ENCODE assay signal across 8 cellular contexts in genomic region chr1:24415334-24415909, GRCh38. TPM values are rescaled to one million over a fixed set of nuclear protein-coding genes. Genes with fewer than 3 reads are reported as not detected.
A peak's percentile ranks its signal among the peaks of the same experiment; 100 is the strongest.
DNase-seq lines count a peak whose midpoint lies in the region; ATAC-seq and TF ChIP-seq lines count a peak whose summit lies in the region.

Gene NIPAL3 (plus strand): TSS chr1:24415802. CDS start chr1:24419548, 3,746 bp downstream.

- H3K27ac ChIP-seq in BLaER1 (no peak within 1 kb of the TSS), coronary artery (no peak within 1 kb of the TSS)

- H3K4me2 ChIP-seq in BLaER1: peak within 1 kb of the TSS; percentile 86

- H3K9me3 ChIP-seq in BLaER1: no peaks in the 10 kb centered on the region

- ATAC-seq in HG03460 (IDR thresholded peaks at IDR 0.05; ENCODE audit: unreplicated experiment): peak; percentile 97
- peak; percentile 69 for ATAC-seq in left colon

- H3K4me3 ChIP-seq in BLaER1 (peak within 1 kb of the TSS; percentile 75), coronary artery (peak within 1 kb of the TSS; percentile 75)

- intact Hi-C loops in left colon (cut with DNase I, micrococcal nuclease): no loop called here

- H4K20me1 ChIP-seq in BLaER1: peaks cover 30% of the 10 kb centered on the region

- H3K36me3 ChIP-seq in BLaER1: peaks cover 13% of the 10 kb centered on the region

- DNase-seq in GM19240 (ENCODE audit: insufficient read length, low spot score): peak; percentile 89
- peak; percentile 77 for DNase-seq in NCI-H524 treated with DMSO at 0.1 percent for 48 hours (lab: John Stamatoyannopoulos, UW)
- peak; percentile 99 for DNase-seq in activated CD4-positive, alpha-beta T cell treated with anti-CD3 and anti-CD28 coated beads for 48 hours
- peak; percentile 94 for DNase-seq in coronary artery (ENCODE audit: low spot score)
- DNase-seq in left colon: peak; percentile 97 to 99
- DNase-seq in stimulated activated CD4-positive, alpha-beta T cell treated with anti-CD3 and anti-CD28 coated beads, Interleukin-1b, Interleukin-23, amount 100 ng/mL, for 48 hours: peak; percentile 99

- peaks cover 28% of the 10 kb centered on the region for H3K4me1 ChIP-seq in BLaER1

- peaks cover 28% of the 10 kb centered on the region for H3K27me3 ChIP-seq in BLaER1

- peak within 1 kb of the TSS; percentile 63 for H3K9ac ChIP-seq in BLaER1

- TF ChIP-seq CTCF in coronary artery (IDR thresholded peaks at IDR 0.05): peak; percentile 28

RNA-seq across cellular contexts. Expression of gene NIPAL3, which starts in this region (rescaled TPM):
- 10 to 100 TPM; 33.9 to 48.2 TPM for total RNA-seq in left colon
